Comparison of ENCODE assay signal across 1 cellular context in genomic region chr11:69101100-69101791, GRCh38.
TF ChIP-seq lines count a peak whose summit lies in the region.

No MANE protein-coding gene starts in this region.

TF ChIP-seq in HEK293, 187 proteins besides CTCF, POLR2A, EP300 and RAD21 (continued from another document):
- TF ChIP-seq HOXC10 (CRISPR knock-in tag; IDR thresholded peaks at IDR 0.05) (no peak), ZNF335 (tag by site-specific recombination; conservative IDR thresholded peaks at IDR 0.05) (no peak), ZNF610 (tag by site-specific recombination; IDR thresholded peaks at IDR 0.05; ENCODE audit: borderline replicate concordance) (no peak), ZSCAN5A (tag by site-specific recombination; IDR thresholded peaks at IDR 0.05) (no peak), SCRT2 (tag by site-specific recombination; IDR thresholded peaks at IDR 0.05) (peak; percentile 77), ZEB2 (tag by site-specific recombination; IDR thresholded peaks at IDR 0.05) (peak; percentile 88), ZNF114 (tag by site-specific recombination; IDR thresholded peaks at IDR 0.05) (no peak), PRDM4 (tag by site-specific recombination; IDR thresholded peaks at IDR 0.05) (no peak), ZNF768 (tag by site-specific recombination; IDR thresholded peaks at IDR 0.05) (no peak), GFI1B (tag by site-specific recombination; IDR thresholded peaks at IDR 0.05) (no peak), ZNF837 (tag by site-specific recombination; IDR thresholded peaks at IDR 0.05) (no peak), WT1 (tag by site-specific recombination; IDR thresholded peaks at IDR 0.05) (no peak), ZNF280D (tag by site-specific recombination; IDR thresholded peaks at IDR 0.05) (no peak), ZNF629 (tag by site-specific recombination; IDR thresholded peaks at IDR 0.05) (no peak), PBX3 (CRISPR knock-in tag; IDR thresholded peaks at IDR 0.05) (peak; percentile 62; the same call in 1 of the 2 replicates), ATF2 (tag by site-specific recombination; IDR thresholded peaks at IDR 0.05; ENCODE audit: low read depth) (peak; percentile 81), ZBTB20 (tag by site-specific recombination; IDR thresholded peaks at IDR 0.05) (no peak), ZNF670 (tag by site-specific recombination; IDR thresholded peaks at IDR 0.05; ENCODE audit: low read depth) (no peak)
